In the genomic region with DNA sequence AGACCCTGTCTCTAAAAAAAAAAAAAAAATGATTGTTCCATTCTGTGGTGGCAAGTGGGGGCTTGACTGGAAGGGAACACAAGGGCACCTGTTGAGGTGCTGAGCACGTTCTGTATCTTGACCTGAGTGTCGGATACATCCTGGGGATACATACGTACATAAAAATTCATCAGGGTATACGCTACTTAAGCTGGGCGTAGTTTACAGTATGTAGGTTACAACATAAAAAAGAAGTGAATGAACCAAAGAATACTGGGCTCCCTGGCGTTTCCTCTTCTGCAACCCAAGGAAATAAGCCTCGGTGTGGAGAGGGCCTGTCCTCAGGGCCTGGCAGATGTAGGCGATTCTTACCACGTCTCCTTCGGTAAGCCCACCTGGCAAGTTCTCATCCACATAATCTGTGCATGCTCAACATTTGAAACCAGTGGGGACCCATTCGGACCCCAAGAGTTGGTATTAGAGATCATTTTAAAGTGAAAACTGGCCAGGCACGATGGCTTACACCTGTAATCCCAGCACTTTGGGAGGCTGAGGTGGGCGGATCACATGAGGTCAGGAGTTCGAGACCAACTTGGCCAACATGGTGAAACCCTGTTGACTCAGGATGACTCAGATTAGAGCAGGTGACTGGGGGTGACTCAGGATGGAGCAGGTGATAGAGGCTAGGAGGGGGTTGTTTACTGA, we compare ENCODE assay signal across 1 cellular context.
TF ChIP-seq lines count a peak whose summit lies in the region.

No MANE protein-coding gene starts in this region.

TF ChIP-seq in K562, 482 proteins besides CTCF, POLR2A, EP300 and RAD21 (continued from another document and continues in another):
- TF ChIP-seq, protein P1, sequence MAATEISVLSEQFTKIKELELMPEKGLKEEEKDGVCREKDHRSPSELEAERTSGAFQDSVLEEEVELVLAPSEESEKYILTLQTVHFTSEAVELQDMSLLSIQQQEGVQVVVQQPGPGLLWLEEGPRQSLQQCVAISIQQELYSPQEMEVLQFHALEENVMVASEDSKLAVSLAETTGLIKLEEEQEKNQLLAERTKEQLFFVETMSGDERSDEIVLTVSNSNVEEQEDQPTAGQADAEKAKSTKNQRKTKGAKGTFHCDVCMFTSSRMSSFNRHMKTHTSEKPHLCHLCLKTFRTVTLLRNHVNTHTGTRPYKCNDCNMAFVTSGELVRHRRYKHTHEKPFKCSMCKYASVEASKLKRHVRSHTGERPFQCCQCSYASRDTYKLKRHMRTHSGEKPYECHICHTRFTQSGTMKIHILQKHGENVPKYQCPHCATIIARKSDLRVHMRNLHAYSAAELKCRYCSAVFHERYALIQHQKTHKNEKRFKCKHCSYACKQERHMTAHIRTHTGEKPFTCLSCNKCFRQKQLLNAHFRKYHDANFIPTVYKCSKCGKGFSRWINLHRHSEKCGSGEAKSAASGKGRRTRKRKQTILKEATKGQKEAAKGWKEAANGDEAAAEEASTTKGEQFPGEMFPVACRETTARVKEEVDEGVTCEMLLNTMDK (IDR thresholded peaks at IDR 0.05; ENCODE audit: borderline replicate concordance, insufficient read depth, low read depth, low read length, poor library complexity, severe bottlenecking) = no peak
- TF ChIP-seq NCOA1 (IDR thresholded peaks at IDR 0.05; ENCODE audit: low read depth) (peak; percentile 81), ZBTB8A (IDR thresholded peaks at IDR 0.05; ENCODE audit: partially characterized antibody) (no peak), MEIS2 (IDR thresholded peaks at IDR 0.05; ENCODE audit: partially characterized antibody) (no peak), POU5F1 (IDR thresholded peaks at IDR 0.05; ENCODE audit: borderline replicate concordance, low read depth, low read length, partially characterized antibody) (no peak), PTTG1 (tag; IDR thresholded peaks at IDR 0.05; ENCODE audit: low read depth) (no peak), TEAD1 (CRISPR knock-in tag; IDR thresholded peaks at IDR 0.05) (no peak), ZSCAN32 (CRISPR knock-in tag; IDR thresholded peaks at IDR 0.05) (no peak), CEBPB (tag; IDR thresholded peaks at IDR 0.05) (peak; percentile 87), ETV1 (tag; conservative IDR thresholded peaks at IDR 0.05; ENCODE audit: low read depth) (0 out of 2 replicates have a peak, but pooled peaks have one; percentile 14), RCOR1 (IDR thresholded peaks at IDR 0.05; ENCODE audit: borderline replicate concordance in 1 of 2, low read depth in 2 of 2, low read length in 2 of 2) (peak in 1 of 2 experiments; percentile 73; a peak in 2 of 4 replicates), NBN (IDR thresholded peaks at IDR 0.05; ENCODE audit: low read depth) (peak; percentile 78; the same call in 1 of the 2 replicates), MCM5 (IDR thresholded peaks at IDR 0.05; ENCODE audit: low read depth) (no peak), ZNF57 (CRISPR knock-in tag; IDR thresholded peaks at IDR 0.05) (no peak), FOSL1 (tag; conservative IDR thresholded peaks at IDR 0.05) (peak; percentile 100), BRD9 (IDR thresholded peaks at IDR 0.05; ENCODE audit: low read depth, partially characterized antibody) (peak; percentile 74), ZNF79 (CRISPR knock-in tag; IDR thresholded peaks at IDR 0.05; ENCODE audit: low read depth) (no peak), ZNF75A (CRISPR knock-in tag; IDR thresholded peaks at IDR 0.05) (no peak), SRSF9 (IDR thresholded peaks at IDR 0.05; ENCODE audit: borderline replicate concordance, low read depth, low read length) (no peak), SREBF2 (CRISPR knock-in tag; IDR thresholded peaks at IDR 0.05) (no peak), ARID3A (IDR thresholded peaks at IDR 0.05; ENCODE audit: borderline replicate concordance, low read depth, low read length) (no peak), RBM17 (IDR thresholded peaks at IDR 0.05; ENCODE audit: borderline replicate concordance, low read depth, low read length) (no peak), FOXK1 (CRISPR knock-in tag; IDR thresholded peaks at IDR 0.05; ENCODE audit: borderline replicate concordance) (no peak; the same call in 1 of the 2 replicates), MCM3 (IDR thresholded peaks at IDR 0.05) (no peak), SMARCC2 (IDR thresholded peaks at IDR 0.05; ENCODE audit: low read depth) (peak; percentile 93; the same call in 1 of the 2 replicates), NUFIP1 (IDR thresholded peaks at IDR 0.05; ENCODE audit: partially characterized antibody) (no peak), ZNF444 (CRISPR knock-in tag; IDR thresholded peaks at IDR 0.05) (no peak), ZBTB17 (CRISPR knock-in tag; IDR thresholded peaks at IDR 0.05) (no peak), RNF2 (IDR thresholded peaks at IDR 0.05) (no peak), RFX5 (IDR thresholded peaks at IDR 0.05; ENCODE audit: low read depth, low read length) (no peak), FOXM1 (IDR thresholded peaks at IDR 0.05; ENCODE audit: low read depth) (no peak), FOXM1 (CRISPR knock-in tag; IDR thresholded peaks at IDR 0.05; ENCODE audit: low read depth) (no peak), SUPT5H (IDR thresholded peaks at IDR 0.05) (no peak), RBM22 (IDR thresholded peaks at IDR 0.05; ENCODE audit: low read depth, low read length, poor library complexity, severe bottlenecking) (no peak), ZNF551 (CRISPR knock-in tag; IDR thresholded peaks at IDR 0.05) (no peak), FIP1L1 (IDR thresholded peaks at IDR 0.05; ENCODE audit: low read depth, low read length, poor library complexity, severe bottlenecking) (no peak), PPARD (CRISPR knock-in tag; IDR thresholded peaks at IDR 0.05) (no peak), ZNF253 (CRISPR knock-in tag; conservative IDR thresholded peaks at IDR 0.05) (no peak), ZNF696 (CRISPR knock-in tag; conservative IDR thresholded peaks at IDR 0.05) (no peak), ZC3H11A (IDR thresholded peaks at IDR 0.05; ENCODE audit: low read depth, low read length) (no peak), PHF21A (IDR thresholded peaks at IDR 0.05; ENCODE audit: borderline replicate concordance, low read depth) (no peak), DIDO1 (tag; IDR thresholded peaks at IDR 0.05; ENCODE audit: low read depth) (no peak), KAT7 (CRISPR knock-in tag; IDR thresholded peaks at IDR 0.05; ENCODE audit: borderline replicate concordance) (no peak), NCOA6 (IDR thresholded peaks at IDR 0.05) (no peak), MLX (CRISPR knock-in tag; conservative IDR thresholded peaks at IDR 0.05) (no peak), RHOXF2B (CRISPR knock-in tag; conservative IDR thresholded peaks at IDR 0.05) (no peak), RBM14 (IDR thresholded peaks at IDR 0.05; ENCODE audit: borderline replicate concordance, insufficient read depth, low read depth, low read length) (no peak), PRPF4 (IDR thresholded peaks at IDR 0.05; ENCODE audit: insufficient read depth, low read depth, low read length, poor library complexity, severe bottlenecking) (no peak)
- TF ChIP-seq, protein P2, sequence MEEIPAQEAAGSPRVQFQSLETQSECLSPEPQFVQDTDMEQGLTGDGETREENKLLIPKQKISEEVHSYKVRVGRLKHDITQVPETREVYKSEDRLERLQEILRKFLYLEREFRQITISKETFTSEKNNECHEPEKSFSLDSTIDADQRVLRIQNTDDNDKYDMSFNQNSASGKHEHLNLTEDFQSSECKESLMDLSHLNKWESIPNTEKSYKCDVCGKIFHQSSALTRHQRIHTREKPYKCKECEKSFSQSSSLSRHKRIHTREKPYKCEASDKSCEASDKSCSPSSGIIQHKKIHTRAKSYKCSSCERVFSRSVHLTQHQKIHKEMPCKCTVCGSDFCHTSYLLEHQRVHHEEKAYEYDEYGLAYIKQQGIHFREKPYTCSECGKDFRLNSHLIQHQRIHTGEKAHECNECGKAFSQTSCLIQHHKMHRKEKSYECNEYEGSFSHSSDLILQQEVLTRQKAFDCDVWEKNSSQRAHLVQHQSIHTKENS (CRISPR knock-in tag; IDR thresholded peaks at IDR 0.05) = no peak
- TF ChIP-seq, protein P3, sequence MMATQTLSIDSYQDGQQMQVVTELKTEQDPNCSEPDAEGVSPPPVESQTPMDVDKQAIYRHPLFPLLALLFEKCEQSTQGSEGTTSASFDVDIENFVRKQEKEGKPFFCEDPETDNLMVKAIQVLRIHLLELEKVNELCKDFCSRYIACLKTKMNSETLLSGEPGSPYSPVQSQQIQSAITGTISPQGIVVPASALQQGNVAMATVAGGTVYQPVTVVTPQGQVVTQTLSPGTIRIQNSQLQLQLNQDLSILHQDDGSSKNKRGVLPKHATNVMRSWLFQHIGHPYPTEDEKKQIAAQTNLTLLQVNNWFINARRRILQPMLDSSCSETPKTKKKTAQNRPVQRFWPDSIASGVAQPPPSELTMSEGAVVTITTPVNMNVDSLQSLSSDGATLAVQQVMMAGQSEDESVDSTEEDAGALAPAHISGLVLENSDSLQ (IDR thresholded peaks at IDR 0.05) = peak; percentile 5; the same call in 1 of the 2 replicates
- TF ChIP-seq, protein P4, sequence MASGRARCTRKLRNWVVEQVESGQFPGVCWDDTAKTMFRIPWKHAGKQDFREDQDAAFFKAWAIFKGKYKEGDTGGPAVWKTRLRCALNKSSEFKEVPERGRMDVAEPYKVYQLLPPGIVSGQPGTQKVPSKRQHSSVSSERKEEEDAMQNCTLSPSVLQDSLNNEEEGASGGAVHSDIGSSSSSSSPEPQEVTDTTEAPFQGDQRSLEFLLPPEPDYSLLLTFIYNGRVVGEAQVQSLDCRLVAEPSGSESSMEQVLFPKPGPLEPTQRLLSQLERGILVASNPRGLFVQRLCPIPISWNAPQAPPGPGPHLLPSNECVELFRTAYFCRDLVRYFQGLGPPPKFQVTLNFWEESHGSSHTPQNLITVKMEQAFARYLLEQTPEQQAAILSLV (tag; IDR thresholded peaks at IDR 0.05) = no peak
- TF ChIP-seq, protein P5, sequence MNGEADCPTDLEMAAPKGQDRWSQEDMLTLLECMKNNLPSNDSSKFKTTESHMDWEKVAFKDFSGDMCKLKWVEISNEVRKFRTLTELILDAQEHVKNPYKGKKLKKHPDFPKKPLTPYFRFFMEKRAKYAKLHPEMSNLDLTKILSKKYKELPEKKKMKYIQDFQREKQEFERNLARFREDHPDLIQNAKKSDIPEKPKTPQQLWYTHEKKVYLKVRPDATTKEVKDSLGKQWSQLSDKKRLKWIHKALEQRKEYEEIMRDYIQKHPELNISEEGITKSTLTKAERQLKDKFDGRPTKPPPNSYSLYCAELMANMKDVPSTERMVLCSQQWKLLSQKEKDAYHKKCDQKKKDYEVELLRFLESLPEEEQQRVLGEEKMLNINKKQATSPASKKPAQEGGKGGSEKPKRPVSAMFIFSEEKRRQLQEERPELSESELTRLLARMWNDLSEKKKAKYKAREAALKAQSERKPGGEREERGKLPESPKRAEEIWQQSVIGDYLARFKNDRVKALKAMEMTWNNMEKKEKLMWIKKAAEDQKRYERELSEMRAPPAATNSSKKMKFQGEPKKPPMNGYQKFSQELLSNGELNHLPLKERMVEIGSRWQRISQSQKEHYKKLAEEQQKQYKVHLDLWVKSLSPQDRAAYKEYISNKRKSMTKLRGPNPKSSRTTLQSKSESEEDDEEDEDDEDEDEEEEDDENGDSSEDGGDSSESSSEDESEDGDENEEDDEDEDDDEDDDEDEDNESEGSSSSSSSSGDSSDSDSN (IDR thresholded peaks at IDR 0.05; ENCODE audit: borderline replicate concordance in 1 of 2, low read depth in 2 of 2, low read length in 2 of 2) = no peak
- TF ChIP-seq, protein P6, sequence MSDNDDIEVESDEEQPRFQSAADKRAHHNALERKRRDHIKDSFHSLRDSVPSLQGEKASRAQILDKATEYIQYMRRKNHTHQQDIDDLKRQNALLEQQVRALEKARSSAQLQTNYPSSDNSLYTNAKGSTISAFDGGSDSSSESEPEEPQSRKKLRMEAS (CRISPR knock-in tag; IDR thresholded peaks at IDR 0.05) = no peak
- TF ChIP-seq, protein P7, sequence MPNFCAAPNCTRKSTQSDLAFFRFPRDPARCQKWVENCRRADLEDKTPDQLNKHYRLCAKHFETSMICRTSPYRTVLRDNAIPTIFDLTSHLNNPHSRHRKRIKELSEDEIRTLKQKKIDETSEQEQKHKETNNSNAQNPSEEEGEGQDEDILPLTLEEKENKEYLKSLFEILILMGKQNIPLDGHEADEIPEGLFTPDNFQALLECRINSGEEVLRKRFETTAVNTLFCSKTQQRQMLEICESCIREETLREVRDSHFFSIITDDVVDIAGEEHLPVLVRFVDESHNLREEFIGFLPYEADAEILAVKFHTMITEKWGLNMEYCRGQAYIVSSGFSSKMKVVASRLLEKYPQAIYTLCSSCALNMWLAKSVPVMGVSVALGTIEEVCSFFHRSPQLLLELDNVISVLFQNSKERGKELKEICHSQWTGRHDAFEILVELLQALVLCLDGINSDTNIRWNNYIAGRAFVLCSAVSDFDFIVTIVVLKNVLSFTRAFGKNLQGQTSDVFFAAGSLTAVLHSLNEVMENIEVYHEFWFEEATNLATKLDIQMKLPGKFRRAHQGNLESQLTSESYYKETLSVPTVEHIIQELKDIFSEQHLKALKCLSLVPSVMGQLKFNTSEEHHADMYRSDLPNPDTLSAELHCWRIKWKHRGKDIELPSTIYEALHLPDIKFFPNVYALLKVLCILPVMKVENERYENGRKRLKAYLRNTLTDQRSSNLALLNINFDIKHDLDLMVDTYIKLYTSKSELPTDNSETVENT (CRISPR knock-in tag; IDR thresholded peaks at IDR 0.05) = no peak
- TF ChIP-seq, protein P8, sequence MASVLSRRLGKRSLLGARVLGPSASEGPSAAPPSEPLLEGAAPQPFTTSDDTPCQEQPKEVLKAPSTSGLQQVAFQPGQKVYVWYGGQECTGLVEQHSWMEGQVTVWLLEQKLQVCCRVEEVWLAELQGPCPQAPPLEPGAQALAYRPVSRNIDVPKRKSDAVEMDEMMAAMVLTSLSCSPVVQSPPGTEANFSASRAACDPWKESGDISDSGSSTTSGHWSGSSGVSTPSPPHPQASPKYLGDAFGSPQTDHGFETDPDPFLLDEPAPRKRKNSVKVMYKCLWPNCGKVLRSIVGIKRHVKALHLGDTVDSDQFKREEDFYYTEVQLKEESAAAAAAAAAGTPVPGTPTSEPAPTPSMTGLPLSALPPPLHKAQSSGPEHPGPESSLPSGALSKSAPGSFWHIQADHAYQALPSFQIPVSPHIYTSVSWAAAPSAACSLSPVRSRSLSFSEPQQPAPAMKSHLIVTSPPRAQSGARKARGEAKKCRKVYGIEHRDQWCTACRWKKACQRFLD (CRISPR knock-in tag; IDR thresholded peaks at IDR 0.05) = no peak
